9 cellular contexts compared by ENCODE assay signal in genomic region chr9:18791074-18791473, GRCh38.
DNase-seq lines count a peak whose midpoint lies in the region; TF ChIP-seq lines count a peak whose summit lies in the region.
"Had no signal": no experiment of that assay in that cellular context is flagged by ENCODE, and none has a peak within 500 bp of the region (broad histone marks: within the 10 kb centered on the region; RNA-seq: fewer than 3 reads in every experiment).

No MANE protein-coding gene starts in this region.

- no peaks in the 10 kb centered on the region for H3K9me3 ChIP-seq in neuronal stem cell (replicated peaks in 1 of 2; ENCODE audit: control insufficient read depth in 2 of 2, insufficient read depth in 1 of 2, low read depth in 1 of 2, low read length in 2 of 2)

- no peak overlapping the region for H3K27ac ChIP-seq in neuronal stem cell (replicated peaks; ENCODE audit: low read length)

- H2BK5ac ChIP-seq in neuronal stem cell (ENCODE audit: low read length): no peak overlapping the region

- peak; percentile 59 for TF ChIP-seq CTCF in GM12875 (IDR thresholded peaks at IDR 0.05; ENCODE audit: borderline replicate concordance, insufficient read depth, low read depth, low read length)
- TF ChIP-seq CTCF in LNCAP (IDR thresholded peaks at IDR 0.05): peak; percentile 65
- peak; percentile 33 to 66 for TF ChIP-seq CTCF in brain (conservative IDR thresholded peaks at IDR 0.05)

- peaks cover 4% of the 10 kb centered on the region for H3K27me3 Mint-ChIP-seq in brain
- peaks cover 0 to 9% (median 1%) of the 10 kb centered on the region in 3 donors for H3K27me3 Mint-ChIP-seq in immature natural killer cell (ENCODE audit: low read depth in 3 of 3)

- no peak overlapping the region for H3K23ac ChIP-seq in neuronal stem cell (ENCODE audit: low read depth, low read length, poor library complexity)

- no peak overlapping the region for H2BK15ac ChIP-seq in neuronal stem cell (ENCODE audit: low read length)

- peak; percentile 42 for DNase-seq in neuronal stem cell (ENCODE audit: low spot score)
- no peak for DNase-seq in stimulated activated CD4-positive, alpha-beta T cell treated with anti-CD3 and anti-CD28 coated beads, Interleukin-15, amount 100 ng/mL, for 24 hours
- no peak for DNase-seq in activated CD8-positive, alpha-beta memory T cell treated with anti-CD3 and anti-CD28 coated beads, Interleukin-2, amount 50 U/mL, for 48 hours
- DNase-seq in immature natural killer cell: no peak
- DNase-seq in activated CD4-positive, alpha-beta T cell treated with anti-CD3 and anti-CD28 coated beads, Interleukin-2, amount 50 U/mL, for 4 hours: no peak

- H3K4me3 ChIP-seq in GM12875 (ENCODE audit: low read depth, low read length) (no peak overlapping the region), neuronal stem cell (ENCODE audit: low read length in 2 of 2) (no peak overlapping the region)

- no peak overlapping the region for H2BK12ac ChIP-seq in neuronal stem cell (ENCODE audit: low read length)

- H2BK120ac ChIP-seq in neuronal stem cell (ENCODE audit: low read depth, low read length): no peak overlapping the region

- H3K36me3 Mint-ChIP-seq in brain (no peaks in the 10 kb centered on the region), immature natural killer cell (no peaks in the 10 kb centered on the region)

- no peak overlapping the region for H2AK5ac ChIP-seq in neuronal stem cell (ENCODE audit: low read depth, low read length)

- peaks cover 2 to 12% of the 10 kb centered on the region in 2 donors for H3K4me1 ChIP-seq in neuronal stem cell (ENCODE audit: control insufficient read depth in 2 of 2, insufficient read depth in 1 of 2, low read depth in 1 of 2, low read length in 2 of 2)

- WGBS in neuronal stem cell (ENCODE audit: extremely low coverage in 2 of 2, insufficient read length in 2 of 2, insufficient replicate concordance in 1 of 2), 2 donors: no CpG with 5 or more reads among the region's 5 CpGs

- no peak overlapping the region for H2AFZ ChIP-seq in neuronal stem cell (ENCODE audit: low read length)

- no peaks in the 10 kb centered on the region for H3K36me3 ChIP-seq in neuronal stem cell (replicated peaks in 1 of 2; ENCODE audit: control insufficient read depth in 2 of 2, insufficient read depth in 2 of 2, low read length in 2 of 2)

- peaks cover 5% of the 10 kb centered on the region for H3K4me1 Mint-ChIP-seq in brain
- H3K4me1 Mint-ChIP-seq in immature natural killer cell: no peaks in the 10 kb centered on the region

- H3K4me3 Mint-ChIP-seq in brain: no peak overlapping the region
- no peak overlapping the region for H3K4me3 Mint-ChIP-seq in immature natural killer cell

- no peak overlapping the region for H3K18ac ChIP-seq in neuronal stem cell (ENCODE audit: low read length)

- H4K91ac ChIP-seq in neuronal stem cell (ENCODE audit: low read depth, low read length, poor library complexity): no peak overlapping the region

- H3K4me2 ChIP-seq in neuronal stem cell (ENCODE audit: insufficient read depth, low read length, poor library complexity, severe bottlenecking): no peak overlapping the region

- no peaks in the 10 kb centered on the region for H3K27me3 ChIP-seq in neuronal stem cell (ENCODE audit: control insufficient read depth in 3 of 3, insufficient read depth in 3 of 3, low read depth in 1 of 3, low read length in 3 of 3)

- no peak overlapping the region for H4K8ac ChIP-seq in neuronal stem cell (ENCODE audit: low read depth, low read length)

- H3K9ac ChIP-seq in neuronal stem cell (ENCODE audit: low read depth, low read length, poor library complexity): no peak overlapping the region

- H3K27ac Mint-ChIP-seq in brain: no peak overlapping the region
- H3K27ac Mint-ChIP-seq in immature natural killer cell: no peak overlapping the region
- H3K27ac Mint-ChIP-seq: activated T-helper 2 cell treated with anti-CD3 and anti-CD28 coated beads, Interferon-gamma antibody, Interleukin-2, Interleukin-4, amounts not matched to agents 10 μg/mL and 5 μg/mL and 100 μg/mL, durations not matched to agents 14 hours and 24 hours and 36 hours had no signal

- H3K9me3 Mint-ChIP-seq in brain (peaks cover 0 to 2% (median 0%) of the 10 kb centered on the region in 5 experiments), immature natural killer cell (peaks cover 0 to 4% (median 0%) of the 10 kb centered on the region in 6 donors)
- H3K9me3 Mint-ChIP-seq: activated T-helper 2 cell treated with anti-CD3 and anti-CD28 coated beads, Interferon-gamma antibody, Interleukin-2, Interleukin-4, amounts not matched to agents 10 μg/mL and 5 μg/mL and 100 μg/mL, durations not matched to agents 14 hours and 24 hours and 36 hours had no signal

- no peak overlapping the region for H3K14ac ChIP-seq in neuronal stem cell (ENCODE audit: low read length)

- no peak overlapping the region for H3K4ac ChIP-seq in neuronal stem cell (ENCODE audit: low read length)

- no peaks in the 10 kb centered on the region for H3K79me1 ChIP-seq in neuronal stem cell (ENCODE audit: low read depth, low read length)
